21 cellular contexts compared by ENCODE assay signal in the genomic region with DNA sequence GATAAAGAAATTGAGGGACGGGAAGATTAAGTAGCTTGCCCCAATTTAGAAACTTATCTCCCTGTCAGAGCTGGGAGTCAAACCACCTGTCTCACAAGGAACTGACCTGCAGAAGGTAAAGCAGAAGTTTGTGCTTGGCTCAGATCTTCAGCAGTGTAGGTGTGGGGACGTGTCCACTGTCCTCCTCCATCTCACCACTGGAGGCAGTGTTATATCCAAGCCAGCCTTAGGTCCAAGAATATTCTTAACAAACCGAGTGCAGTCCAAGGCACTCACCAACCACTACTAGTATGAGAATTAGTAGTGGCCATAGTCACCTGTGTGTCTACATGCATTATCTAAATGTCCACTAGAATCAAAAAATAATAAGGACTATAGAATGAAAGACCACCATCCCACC.
A peak's percentile ranks its signal among the peaks of the same experiment; 100 is the strongest.
DNase-seq lines count a peak whose midpoint lies in the region; ATAC-seq, FAIRE-seq and TF ChIP-seq lines count a peak whose summit lies in the region.
"Had no signal": no experiment of that assay in that cellular context is flagged by ENCODE, and none has a peak within 500 bp of the region (broad histone marks: within the 10 kb centered on the region; RNA-seq: fewer than 3 reads in every experiment).

No MANE protein-coding gene starts in this region.

- in situ Hi-C loops in HepG2 (cut with HindIII; ENCODE audit: extremely low pct_ligation_motif_present, low pct_unique_long_range_greater_than_20kb): no loop called here

- H3K36me3 ChIP-seq in DND-41 (ENCODE audit: insufficient read depth, low read length): no peaks in the 10 kb centered on the region
- H3K36me3 ChIP-seq in PC-9 (ENCODE audit: low read depth): no peaks in the 10 kb centered on the region
- no peaks in the 10 kb centered on the region for H3K36me3 ChIP-seq in HepG2 (replicated peaks in 1 of 2; ENCODE audit: control insufficient read depth in 1 of 2, insufficient read depth in 2 of 2, low read length in 2 of 2)
- H3K36me3 ChIP-seq: heart left ventricle had no signal

- ATAC-seq in DND-41 (ENCODE audit: insufficient read depth, low read depth) (no peak), HepG2 (peak; percentile 90), HG02938 (IDR thresholded peaks at IDR 0.05; ENCODE audit: unreplicated experiment) (no peak)
- ATAC-seq: activated T-helper 17 cell treated with anti-CD3 and anti-CD28 coated beads, Interleukin-2, amount 50 U/mL, for 72 hours; heart left ventricle; left ventricle myocardium superior; Right ventricle myocardium inferior; stimulated activated naive B cell treated with anti-CD40 and anti-IgM and Interleukin-4, amounts not matched to agents 10 μg/mL and 1 μg/mL and 100 μg/mL, for 72 hours had no signal

- no peaks in the 10 kb centered on the region for H3K27me3 ChIP-seq in DND-41 (ENCODE audit: insufficient read depth, low read length, poor library complexity)
- peaks cover 80% of the 10 kb centered on the region for H3K27me3 ChIP-seq in PC-9 (ENCODE audit: insufficient read depth, low read depth)
- H3K27me3 ChIP-seq in HepG2 (ENCODE audit: control insufficient read depth in 1 of 2, insufficient read depth in 2 of 2, low read length in 2 of 2): no peaks in the 10 kb centered on the region; a peak in 1 of 5 replicates
- H3K27me3 ChIP-seq: heart left ventricle, testis had no signal

- H3K79me2 ChIP-seq in DND-41 (ENCODE audit: insufficient read depth, low read length): no peaks in the 10 kb centered on the region
- H3K79me2 ChIP-seq in PC-9 (ENCODE audit: low read depth): no peaks in the 10 kb centered on the region
- H3K79me2 ChIP-seq in HepG2 (ENCODE audit: insufficient read depth, low read length): no peaks in the 10 kb centered on the region

- no peaks in the 10 kb centered on the region for H3K9me2 ChIP-seq in PC-9 (ENCODE audit: insufficient read depth)

- TF ChIP-seq RAD21 in HepG2 (CRISPR knock-in tag; IDR thresholded peaks at IDR 0.05): no peak

- intact Hi-C loops in PC-9 (cut with micrococcal nuclease; ENCODE audit: unreplicated experiment): no loop called here
- intact Hi-C loops in HepG2 (cut with micrococcal nuclease; ENCODE audit: unreplicated experiment): no loop called here

- TF ChIP-seq POLR2A in HepG2 (IDR thresholded peaks at IDR 0.05; ENCODE audit: insufficient read depth in 1 of 2, low read depth in 2 of 2, low read length in 2 of 2): no peak

- no peak overlapping the region for H3K9ac ChIP-seq in DND-41 (ENCODE audit: low read depth, low read length)
- no peak overlapping the region for H3K9ac ChIP-seq in HepG2 (ENCODE audit: insufficient read depth, low read depth, low read length)

- no peak for TF ChIP-seq EP300 in HepG2 (IDR thresholded peaks at IDR 0.05; ENCODE audit: low read depth in 2 of 2, low read length in 2 of 2)
- TF ChIP-seq EP300 in HepG2 (CRISPR knock-in tag; IDR thresholded peaks at IDR 0.05; ENCODE audit: borderline replicate concordance): no peak

- POLR2A ChIA-PET in HEK293T (lab: Yijun Ruan, JAX): no interaction called here
- POLR2A ChIA-PET in PC-9 (lab: Charles Lee; ENCODE audit: unreplicated experiment): no interaction called here
- POLR2A ChIA-PET in HepG2 (lab: Yijun Ruan, JAX): no interaction called here

- H3K9me3 ChIP-seq in DND-41 (ENCODE audit: insufficient read depth, low read length, severe bottlenecking) (peaks cover 16% of the 10 kb centered on the region), PC-9 (ENCODE audit: insufficient read depth, low read depth) (no peaks in the 10 kb centered on the region), HepG2 (ENCODE audit: low read length) (no peaks in the 10 kb centered on the region)
- H3K9me3 ChIP-seq: heart left ventricle, testis had no signal

- TF ChIP-seq CTCF in DND-41 (IDR thresholded peaks at IDR 0.05; ENCODE audit: borderline replicate concordance, extremely low read depth, low read length, poor library complexity, severe bottlenecking) (peak; percentile 39), PC-9 (conservative IDR thresholded peaks at IDR 0.05) (peak; percentile 62), HepG2 (CRISPR knock-in tag; IDR thresholded peaks at IDR 0.05) (peak; percentile 26; the same call in 1 of the 2 replicates)

- CTCF ChIA-PET in HEK293T (lab: Yijun Ruan, JAX): no interaction called here
- CTCF ChIA-PET in PC-9 (lab: Charles Lee): no interaction called here
- CTCF ChIA-PET in HepG2 (lab: Yijun Ruan, JAX; ENCODE audit: low intra/inter-chr PET ratio, low total read pairs): no interaction called here

- DNase-seq in DND-41 (no peak), HEK293T (ENCODE audit: extremely low spot score) (peak; percentile 10), PC-9 (no peak), HepG2 (ENCODE audit: low spot score) (peak; percentile 4), NCI-H1105 treated with DMSO at 0.1 percent for 48 hours (lab: John Stamatoyannopoulos, UW) (no peak)
- no peak for DNase-seq in effector CD8-positive, alpha-beta T cell (lab: John Stamatoyannopoulos, UW)
- DNase-seq: activated CD4-positive, alpha-beta T cell treated with anti-CD3 and anti-CD28 coated beads, Interleukin-2, amount 10 ng/mL, durations not matched to agents 7 days and 5 days; activated naive CD8-positive, alpha-beta T cell treated with anti-CD3 and anti-CD28 coated beads for 36 hours; heart left ventricle; left ventricle myocardium superior; NCI-H1048; NCI-H1930; NK-92 treated with Interleukin-12 subunit alpha and Interleukin-12 subunit beta, amount 100 ng/mL, for 24 hours; stimulated activated CD4-positive, alpha-beta T cell treated with anti-CD3 and anti-CD28 coated beads, Interleukin-2, amount 100 ng/mL, for 24 hours; stimulated activated naive B cell treated with anti-CD40 and anti-IgM and Interleukin-4, amounts not matched to agents 10 μg/mL and 1 μg/mL and 100 μg/mL, for 72 hours; testis had no signal

- H2AFZ ChIP-seq in DND-41 (ENCODE audit: low read depth, low read length) (no peak overlapping the region), PC-9 (no peak overlapping the region), HepG2 (ENCODE audit: low read length) (no peak overlapping the region)

- H3K4me2 ChIP-seq in DND-41 (ENCODE audit: insufficient read depth, low read length) (no peak overlapping the region), PC-9 (no peak overlapping the region), HepG2 (ENCODE audit: low read depth, low read length) (no peak overlapping the region)

- H4K20me1 ChIP-seq in DND-41 (ENCODE audit: insufficient read depth, low read length): no peaks in the 10 kb centered on the region
- H4K20me1 ChIP-seq in PC-9 (ENCODE audit: insufficient read depth): 0 out of 2 replicates have a peak, but pooled peaks cover 7% of the 10 kb centered on the region
- H4K20me1 ChIP-seq in HepG2 (ENCODE audit: insufficient read depth, low read length): no peaks in the 10 kb centered on the region

- H3K4me3 ChIP-seq in DND-41 (ENCODE audit: low read depth in 1 of 2, low read length in 2 of 2): no peak overlapping the region
- H3K4me3 ChIP-seq in PC-9: no peak overlapping the region
- H3K4me3 ChIP-seq in HepG2 (replicated peaks in 1 of 3; ENCODE audit: insufficient read depth in 1 of 3, low read depth in 2 of 3, low read length in 3 of 3): no peak overlapping the region
- H3K4me3 ChIP-seq: heart left ventricle, testis had no signal

- WGBS in HepG2 (ENCODE audit: low lambda C conversion rate): 11% methylated on average over 3 of the region's 3 CpGs

- no peak for FAIRE-seq in HepG2 (lab: Jason Lieb, UNC)
- FAIRE-seq: colon, endometrium had no signal

- H3K4me1 ChIP-seq in DND-41 (ENCODE audit: insufficient read depth, low read length): no peaks in the 10 kb centered on the region
- no peaks in the 10 kb centered on the region for H3K4me1 ChIP-seq in PC-9 (replicated peaks; ENCODE audit: insufficient read depth)
- peaks cover 9% of the 10 kb centered on the region for H3K4me1 ChIP-seq in HepG2 (ENCODE audit: insufficient read depth, low read length)
- H3K4me1 ChIP-seq: heart left ventricle, testis had no signal

- H3K27ac ChIP-seq in DND-41 (ENCODE audit: low read length) (no peak overlapping the region), PC-9 (no peak overlapping the region), HepG2 (ENCODE audit: extremely low read length, insufficient read depth, low read length) (no peak overlapping the region)
- H3K27ac ChIP-seq: heart left ventricle, testis had no signal

- H3F3A ChIP-seq in PC-9 (ENCODE audit: insufficient read depth, low read depth): no peaks in the 10 kb centered on the region

- BruUV-seq in PC-9 (replicated peaks; lab: Mats Ljungman, UMichigan) (no TSS peak), HepG2 (replicated peaks; lab: Mats Ljungman, UMichigan) (no TSS peak)

TF ChIP-seq in HEK293T, 16 proteins besides CTCF, POLR2A, EP300 and RAD21:
- no peak for TF ChIP-seq CTBP1 (IDR thresholded peaks at IDR 0.05; ENCODE audit: borderline replicate concordance)
- TF ChIP-seq, protein P1, sequence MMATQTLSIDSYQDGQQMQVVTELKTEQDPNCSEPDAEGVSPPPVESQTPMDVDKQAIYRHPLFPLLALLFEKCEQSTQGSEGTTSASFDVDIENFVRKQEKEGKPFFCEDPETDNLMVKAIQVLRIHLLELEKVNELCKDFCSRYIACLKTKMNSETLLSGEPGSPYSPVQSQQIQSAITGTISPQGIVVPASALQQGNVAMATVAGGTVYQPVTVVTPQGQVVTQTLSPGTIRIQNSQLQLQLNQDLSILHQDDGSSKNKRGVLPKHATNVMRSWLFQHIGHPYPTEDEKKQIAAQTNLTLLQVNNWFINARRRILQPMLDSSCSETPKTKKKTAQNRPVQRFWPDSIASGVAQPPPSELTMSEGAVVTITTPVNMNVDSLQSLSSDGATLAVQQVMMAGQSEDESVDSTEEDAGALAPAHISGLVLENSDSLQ (IDR thresholded peaks at IDR 0.05): no peak
- no peak for TF ChIP-seq LEF1 (IDR thresholded peaks at IDR 0.05; ENCODE audit: borderline replicate concordance)
- TF ChIP-seq NFRKB (IDR thresholded peaks at IDR 0.05): no peak

TF ChIP-seq in HepG2, 621 proteins besides CTCF, POLR2A, EP300 and RAD21:
- no peak for TF ChIP-seq BORCS8-MEF2B (CRISPR knock-in tag; IDR thresholded peaks at IDR 0.05)
- no peak for TF ChIP-seq ZNF138 (CRISPR knock-in tag; IDR thresholded peaks at IDR 0.05; ENCODE audit: low read depth)
- TF ChIP-seq TBP (CRISPR knock-in tag; IDR thresholded peaks at IDR 0.05): no peak
- TF ChIP-seq, protein P2, sequence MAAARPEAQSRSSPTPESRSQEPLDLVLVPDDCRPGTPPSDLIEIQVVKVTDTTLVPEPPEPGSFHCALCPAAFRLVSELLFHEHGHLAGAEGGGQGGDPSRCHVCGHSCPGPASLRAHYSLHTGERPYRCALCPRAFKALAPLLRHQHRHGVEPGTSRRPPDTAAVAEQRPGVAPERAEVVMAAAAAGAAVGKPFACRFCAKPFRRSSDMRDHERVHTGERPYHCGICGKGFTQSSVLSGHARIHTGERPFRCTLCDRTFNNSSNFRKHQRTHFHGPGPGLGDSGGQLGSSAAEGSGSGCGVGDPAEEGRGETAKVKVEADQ (CRISPR knock-in tag; IDR thresholded peaks at IDR 0.05; ENCODE audit: borderline replicate concordance): no peak
- no peak for TF ChIP-seq JDP2 (CRISPR knock-in tag; IDR thresholded peaks at IDR 0.05; ENCODE audit: borderline replicate concordance)
- TF ChIP-seq KLF6 (CRISPR knock-in tag; IDR thresholded peaks at IDR 0.05): no peak

Comparison
In these comparisons a context has a peak if more than half of its experiments do, and no peak if none do; other contexts are left out.
1. DNase-seq: peak in HEK293T (single experiment) and HepG2 (single experiment); none in DND-41 (single experiment), PC-9 (0 of 2), effector CD8-positive, alpha-beta T cell (single experiment) and NCI-H1105 treated with DMSO at 0.1 percent for 48 hours (single experiment).
2. Peak in every context shown above with its lines, with median percentiles within 50 percentile points of each other: CTCF ChIP-seq.